Comparison of ENCODE assay signal across 25 cellular contexts in genomic region chr1:91770675-91771074, GRCh38.
"Had no signal": no experiment of that assay in that cellular context is flagged by ENCODE, and none has a peak within 500 bp of the region (broad histone marks: within the 10 kb centered on the region; RNA-seq: fewer than 3 reads in every experiment).

No MANE protein-coding gene starts in this region.

- H3K4me3 ChIP-seq: SK-N-MC had no signal

- FAIRE-seq: astrocyte, TTC549 had no signal

- DNase-seq: activated B cell treated with CpG ODN at 0.5 μM for 24 hours; activated CD4-positive, alpha-beta T cell treated with anti-CD3 and anti-CD28 coated beads, Interleukin-2, amount 50 U/mL, for 4 hours; activated CD8-positive, alpha-beta T cell treated with anti-CD3 and anti-CD28 coated beads, Interleukin-2, amount 10 ng/mL, durations not matched to agents 7 days and 5 days; activated effector memory CD4-positive, alpha-beta T cell treated with anti-CD3 and anti-CD28 coated beads, Interleukin-2, amount 50 U/mL, for 16 hours; activated naive CD4-positive, alpha-beta T cell treated with Interleukin-2 at 50 U/mL for 16 hours; activated naive CD8-positive, alpha-beta T cell treated with anti-CD3 and anti-CD28 coated beads, Interleukin-2, amount 50 U/mL, for 24 hours; activated T-cell treated with anti-CD3 and anti-CD28 coated beads, Interleukin-2, amount 50 U/mL, for 4 hours; amniotic stem cell; Kasumi-1; KBM-7; NCI-H1105 treated with DMSO at 0.1 percent for 48 hours; NCI-H146; NCI-H187 treated with DMSO at 0.1 percent for 48 hours; NCI-H2081 treated with DMSO at 0.1 percent for 48 hours; NCI-H446; NCI-H524; PC-3; SIG-M5; T-cell; T-helper 2 cell; T1000 had no signal

- ATAC-seq: activated CD8-positive, alpha-beta T cell treated with anti-CD3 and anti-CD28 coated beads, Interleukin-2, amount 10 ng/mL, durations not matched to agents 7 days and 5 days; activated naive CD4-positive, alpha-beta T cell treated with anti-CD3 and anti-CD28 coated beads, Interleukin-2, amount 50 U/mL, for 72 hours; activated naive CD8-positive, alpha-beta T cell treated with anti-CD3 and anti-CD28 coated beads, Interleukin-2, amount 50 U/mL, for 24 hours; activated T-cell treated with anti-CD3 and anti-CD28 coated beads, Interleukin-2, amount 50 U/mL, for 4 hours; PC-3; T-cell had no signal

- H3K27ac ChIP-seq: SK-N-MC had no signal
